ENCODE assay signal across 1 cellular context in the genomic region with DNA sequence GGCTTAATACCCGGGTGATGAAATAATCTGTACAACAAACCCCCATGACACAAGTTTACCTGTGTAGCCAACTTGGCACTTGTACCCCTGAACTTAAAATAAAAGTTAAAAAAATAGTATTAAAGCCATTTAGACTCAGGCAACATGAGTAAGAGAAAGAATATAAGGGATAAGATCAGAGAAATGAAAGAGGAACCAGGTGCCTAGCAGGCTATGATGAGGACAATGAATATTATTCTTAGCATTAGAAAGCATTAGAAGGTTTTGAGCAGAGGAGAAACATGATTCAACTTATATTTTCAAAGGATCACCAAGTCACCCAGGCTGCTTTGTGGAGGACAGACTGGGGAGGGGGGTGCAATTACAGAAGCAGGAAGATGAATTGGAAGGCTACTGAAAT.
TF ChIP-seq lines count a peak whose summit lies in the region.

No MANE protein-coding gene starts in this region.

TF ChIP-seq in GM23338, 12 proteins besides CTCF, POLR2A, EP300 and RAD21 (continued from another document):
- TF ChIP-seq ETS1 (IDR thresholded peaks at IDR 0.05) (no peak), STAT1 (IDR thresholded peaks at IDR 0.05; ENCODE audit: unreplicated experiment) (no peak), ZNF462 (CRISPR knock-in tag; IDR thresholded peaks at IDR 0.05) (no peak), NANOG (IDR thresholded peaks at IDR 0.05; ENCODE audit: borderline replicate concordance) (no peak)
